Comparison of ENCODE assay signal across 8 cellular contexts in the genomic region with DNA sequence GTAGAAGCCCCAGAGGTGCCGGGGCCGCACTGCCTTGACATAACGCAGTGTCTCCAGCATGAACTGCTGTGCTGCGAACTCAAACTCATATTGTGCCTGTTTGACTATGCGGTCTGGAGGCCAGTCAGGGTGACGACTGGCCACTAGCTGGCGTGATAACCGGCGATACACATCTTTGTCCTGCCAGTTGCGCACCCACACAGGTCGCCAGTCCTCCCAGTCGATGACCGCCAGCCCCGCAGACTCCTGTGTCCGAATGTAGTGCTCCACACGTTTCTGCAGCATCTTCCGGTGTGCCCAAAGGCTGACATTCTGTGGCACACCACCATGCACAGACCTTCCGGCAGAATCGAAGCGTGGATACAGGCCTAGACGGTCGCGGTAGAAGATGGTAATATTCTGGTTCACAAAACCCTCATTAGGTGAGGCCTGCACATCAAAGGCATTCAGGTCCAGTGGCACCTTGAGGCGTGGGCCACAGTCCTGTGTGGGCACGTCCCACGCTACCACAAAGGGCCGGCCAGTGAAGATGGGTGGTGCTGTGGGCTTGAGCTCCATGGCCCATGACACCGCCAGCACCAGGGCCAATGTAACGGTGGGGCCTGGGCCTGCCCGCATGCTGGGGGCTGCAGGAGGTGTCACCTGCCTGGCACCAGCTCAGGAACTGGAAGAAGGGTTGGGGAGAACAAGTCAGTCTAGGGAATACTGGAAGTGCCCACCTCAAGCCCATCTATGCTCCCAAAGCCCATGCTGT. TPM values are rescaled to one million over a fixed set of nuclear protein-coding genes. Genes with fewer than 3 reads are reported as not detected.
A peak's percentile ranks its signal among the peaks of the same experiment; 100 is the strongest.
DNase-seq lines count a peak whose midpoint lies in the region; ATAC-seq and TF ChIP-seq lines count a peak whose summit lies in the region.

No MANE protein-coding gene starts in this region.

- DNase-seq in CD4-positive, alpha-beta T cell: no peak
- DNase-seq in PC-9 (no peak), epithelial cell of esophagus (ENCODE audit: low read depth) (no peak), osteoblast (ENCODE audit: insufficient read length, low spot score, missing footprints) (peak; percentile 72), iPS-NIHi7 (ENCODE audit: extremely low spot score) (no peak), HUDEP-2 (lab: John Stamatoyannopoulos, UW; ENCODE audit: unreplicated experiment in 76 of 76) (no peak), NCI-H128 (lab: John Stamatoyannopoulos, UW; ENCODE audit: unreplicated experiment) (no peak)
- no peak for DNase-seq in stimulated activated CD4-positive, alpha-beta T cell treated with anti-CD3 and anti-CD28 coated beads, Interleukin-4, amount 100 ng/mL, for 4 hours

- intact Hi-C loops in CD4-positive, alpha-beta T cell (cut with DNase I, micrococcal nuclease): loop anchor here (1.0 to 5.0 kb wide), 4 partner anchors 17 to 128 kb away; a partner anchor contains a TSS
- intact Hi-C loops in PC-9 (cut with micrococcal nuclease; ENCODE audit: unreplicated experiment): no loop called here

- H3K27ac Mint-ChIP-seq in CD4-positive, alpha-beta T cell: peak overlapping the region; percentile 86

- H3K4me2 ChIP-seq in PC-9 (peak overlapping the region; percentile 91), osteoblast (ENCODE audit: insufficient read depth, low read length) (peak overlapping the region; percentile 99)

- POLR2A ChIA-PET in CD4-positive, alpha-beta T cell (lab: Charles Lee): interaction anchor here (0.7 to 3.6 kb wide), 4 partner anchors 18 to 31 kb away, joined by 3 to 25 read pairs (median 10); a partner anchor contains a TSS
- POLR2A ChIA-PET in PC-9 (lab: Charles Lee; ENCODE audit: unreplicated experiment): no interaction called here

- peak overlapping the region; percentile 69 for H3K4me3 ChIP-seq in PC-9
- H3K4me3 ChIP-seq in epithelial cell of esophagus (ENCODE audit: low read length): peak overlapping the region; percentile 92
- H3K4me3 ChIP-seq in osteoblast (ENCODE audit: insufficient read depth, low read length): peak overlapping the region; percentile 91

- peak overlapping the region; percentile 96 for H3K4me3 Mint-ChIP-seq in CD4-positive, alpha-beta T cell

- no peaks in the 10 kb centered on the region for H3K9me3 ChIP-seq in CD4-positive, alpha-beta T cell (ENCODE audit: control insufficient read depth, low read length)
- H3K9me3 ChIP-seq in PC-9 (ENCODE audit: insufficient read depth, low read depth) (no peaks in the 10 kb centered on the region), osteoblast (ENCODE audit: low read depth, low read length) (no peaks in the 10 kb centered on the region)

- H4K20me1 ChIP-seq in PC-9 (ENCODE audit: insufficient read depth) (peaks cover 7% of the 10 kb centered on the region; the same call in 1 of the 2 replicates), osteoblast (ENCODE audit: insufficient read depth, low read length) (peaks cover 38% of the 10 kb centered on the region)

- H3K36me3 Mint-ChIP-seq in CD4-positive, alpha-beta T cell (ENCODE audit: low read depth): peaks cover 8% of the 10 kb centered on the region

- H3K4me1 Mint-ChIP-seq in CD4-positive, alpha-beta T cell (ENCODE audit: low read depth): peaks cover 46% of the 10 kb centered on the region

- ATAC-seq in CD4-positive, alpha-beta T cell (ENCODE audit: poor library complexity): no peak

- no peaks in the 10 kb centered on the region for H3K27me3 ChIP-seq in CD4-positive, alpha-beta T cell (ENCODE audit: control insufficient read depth, insufficient read depth, low read length)
- no peaks in the 10 kb centered on the region for H3K27me3 ChIP-seq in PC-9 (ENCODE audit: insufficient read depth, low read depth)
- H3K27me3 ChIP-seq in osteoblast (ENCODE audit: insufficient read depth, low read length): no peaks in the 10 kb centered on the region

- no peak overlapping the region for H2AFZ ChIP-seq in PC-9
- no peak overlapping the region for H2AFZ ChIP-seq in osteoblast (ENCODE audit: low read length)

- no peaks in the 10 kb centered on the region for H3K27me3 Mint-ChIP-seq in CD4-positive, alpha-beta T cell

- BruUV-seq in PC-9 (replicated peaks; lab: Mats Ljungman, UMichigan): no TSS peak

- H3F3A ChIP-seq in PC-9 (ENCODE audit: insufficient read depth, low read depth): peaks cover 41% of the 10 kb centered on the region

- H3K36me3 ChIP-seq in PC-9 (ENCODE audit: low read depth) (peaks cover 7% of the 10 kb centered on the region; the same call in 1 of the 2 replicates), osteoblast (ENCODE audit: insufficient read depth, low read length) (peaks cover 28% of the 10 kb centered on the region)

- CTCF ChIA-PET in CD4-positive, alpha-beta T cell (lab: Charles Lee): interaction anchor here (0.6 kb wide), 1 partner anchor 43 kb away, joined by 6 read pairs; no protein-coding TSS in a partner anchor
- CTCF ChIA-PET in PC-9 (lab: Charles Lee): no interaction called here

- H3K9me3 Mint-ChIP-seq in CD4-positive, alpha-beta T cell: no peaks in the 10 kb centered on the region

- no peaks in the 10 kb centered on the region for H3K9me2 ChIP-seq in PC-9 (ENCODE audit: insufficient read depth)

- no peak for TF ChIP-seq CTCF in CD4-positive, alpha-beta T cell (IDR thresholded peaks at IDR 0.05)
- TF ChIP-seq CTCF in PC-9 (conservative IDR thresholded peaks at IDR 0.05) (no peak), epithelial cell of esophagus (IDR thresholded peaks at IDR 0.05; ENCODE audit: insufficient read depth, low read depth, low read length, missing control alignments) (no peak), osteoblast (IDR thresholded peaks at IDR 0.05; ENCODE audit: extremely low read depth, low read depth, low read length) (no peak)

- H3K4me1 ChIP-seq in PC-9 (replicated peaks; ENCODE audit: insufficient read depth) (peaks cover 46% of the 10 kb centered on the region), osteoblast (ENCODE audit: insufficient read depth, low read length) (peaks cover 14% of the 10 kb centered on the region)

- peaks cover 29% of the 10 kb centered on the region for H3K79me2 ChIP-seq in PC-9 (ENCODE audit: low read depth)
- H3K79me2 ChIP-seq in osteoblast (ENCODE audit: insufficient read depth, low read length): peaks cover 31% of the 10 kb centered on the region

- no peak overlapping the region for H3K27ac ChIP-seq in CD4-positive, alpha-beta T cell (ENCODE audit: low read depth, low read length)
- H3K27ac ChIP-seq in PC-9 (no peak overlapping the region), osteoblast (ENCODE audit: low read depth, low read length) (peak overlapping the region; percentile 99)

RNA-seq across cellular contexts. Expression of a gene that starts 2.5 kb away (rescaled TPM):
- total RNA-seq in CD4-positive, alpha-beta T cell: 1 to 10 TPM; 1.1 to 1.2 TPM
- total RNA-seq in PC-9 (2021) (29.6 and 41.6 TPM in 2 replicates), osteoblast (32.9 and 34.2 TPM in 2 replicates)

RNA-seq across cellular contexts. Expression of a gene that starts 8.0 kb away (rescaled TPM):
- 10 to 100 TPM; 23.1 to 24.7 TPM for total RNA-seq in CD4-positive, alpha-beta T cell
- total RNA-seq in PC-9 (2021) (24.7 and 28.5 TPM in 2 replicates), osteoblast (15.9 and 16.6 TPM in 2 replicates)

RNA-seq across cellular contexts. Expression of a gene that starts 16.7 kb away (rescaled TPM):
- under 1 TPM in 1 of 2 experiments, not detected in 1; 0.38 TPM for total RNA-seq in CD4-positive, alpha-beta T cell
- total RNA-seq in PC-9 (2021) (1.3 and 1.9 TPM in 2 replicates), osteoblast (under 0.01 and 0.59 TPM in 2 replicates)

RNA-seq across cellular contexts. Expression of a gene that starts 20.6 kb away (rescaled TPM):
- total RNA-seq in CD4-positive, alpha-beta T cell: 10 to 100 TPM; 68.0 to 71.2 TPM
- 15.9 and 17.7 TPM in 2 replicates for total RNA-seq in PC-9 (2021)
- 17.4 and 18.1 TPM in 2 replicates for total RNA-seq in osteoblast

RNA-seq across cellular contexts. Expression of a gene that starts 20.8 kb away (rescaled TPM):
- total RNA-seq in CD4-positive, alpha-beta T cell: 1 to 10 TPM; 3.0 to 3.2 TPM
- total RNA-seq in PC-9 (2021) (10.2 and 12.2 TPM in 2 replicates), osteoblast (1.8 and 4.1 TPM in 2 replicates)

Comparison
In these comparisons a context has a peak if more than half of its experiments do, and no peak if none do; other contexts are left out.
1. RNA of a gene that starts 2.5 kb away (total RNA-seq): 32.9 to 34.2 TPM in osteoblast and 29.6 to 41.6 TPM in PC-9; 1.1 to 1.2 TPM in CD4-positive, alpha-beta T cell; every median in the first group is over 10 times any median in the second.
2. Peak in every context shown above with its lines, with median percentiles within 50 percentile points of each other: H3K4me3 ChIP-seq.